Comparison of ENCODE assay signal across 15 cellular contexts in the genomic region with DNA sequence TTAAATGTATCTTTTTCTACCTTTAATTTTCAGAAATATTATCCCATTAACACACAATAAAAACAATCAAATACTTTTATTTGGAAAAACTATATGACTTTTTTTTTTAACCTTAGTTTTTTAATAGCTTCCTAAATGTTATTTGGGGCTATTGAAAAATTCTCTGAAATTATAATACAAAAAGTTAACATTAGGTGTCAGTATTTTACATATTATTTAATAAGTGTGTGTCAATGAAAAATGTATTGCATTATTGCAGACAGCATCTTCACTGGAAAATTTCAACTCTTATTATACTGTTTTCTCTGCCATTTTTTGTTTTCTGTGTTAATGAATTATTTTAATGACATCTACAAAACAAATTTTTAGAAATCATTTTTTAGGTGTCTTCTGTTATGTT. TPM values are rescaled to one million over a fixed set of nuclear protein-coding genes. Genes with fewer than 3 reads are reported as not detected.
"Had no signal": no experiment of that assay in that cellular context is flagged by ENCODE, and none has a peak within 500 bp of the region (broad histone marks: within the 10 kb centered on the region; RNA-seq: fewer than 3 reads in every experiment).

No MANE protein-coding gene starts in this region.

- DNase-seq: amygdala; gastrocnemius medialis; left ventricle myocardium superior; mesenchymal stem cell; sigmoid colon; stimulated activated CD4-positive, alpha-beta T cell treated with anti-CD3 and anti-CD28 coated beads, Interleukin-2, amount 100 ng/mL, for 48 hours; stimulated activated naive CD4-positive, alpha-beta T cell treated with Interleukin-2 at 50 U/mL for 16 hours; upper lobe of right lung had no signal

- H3K27ac Mint-ChIP-seq: activated naive CD4-positive, alpha-beta T cell treated with anti-CD3 and anti-CD28 coated beads, Interleukin-2, amount 50 U/mL, for 24 hours; nephron; T-helper 1 cell treated with Interleukin-12 subunit alpha and Interleukin-12 subunit beta and Interleukin-4 antibody, amounts not matched to agents 30 μg/mL and 1 μg/mL, for 36 hours had no signal

- H3K4me3 Mint-ChIP-seq: activated naive CD4-positive, alpha-beta T cell treated with anti-CD3 and anti-CD28 coated beads, Interleukin-2, amount 50 U/mL, for 24 hours; nephron; T-helper 1 cell treated with Interleukin-12 subunit alpha and Interleukin-12 subunit beta and Interleukin-4 antibody, amounts not matched to agents 30 μg/mL and 1 μg/mL, for 36 hours had no signal

- H3K9me3 ChIP-seq: gastrocnemius medialis, upper lobe of right lung had no signal

- H3K4me3 ChIP-seq: gastrocnemius medialis, sigmoid colon, suprapubic skin, upper lobe of right lung had no signal

- ATAC-seq: activated CD4-positive, CD25-positive, alpha-beta regulatory T cell treated with anti-CD3 and anti-CD28 coated beads, Interleukin-2, amount 50 U/mL, for 24 hours; gastrocnemius medialis; left ventricle myocardium superior; upper lobe of right lung had no signal

- FAIRE-seq: keratinocyte had no signal

- H3K9me3 Mint-ChIP-seq: activated naive CD4-positive, alpha-beta T cell treated with anti-CD3 and anti-CD28 coated beads, Interleukin-2, amount 50 U/mL, for 24 hours had no signal

- H3K27me3 ChIP-seq: gastrocnemius medialis, sigmoid colon, suprapubic skin, upper lobe of right lung had no signal

- H3K36me3 ChIP-seq: gastrocnemius medialis, sigmoid colon, suprapubic skin, upper lobe of right lung had no signal

- H3K27me3 Mint-ChIP-seq: activated naive CD4-positive, alpha-beta T cell treated with anti-CD3 and anti-CD28 coated beads, Interleukin-2, amount 50 U/mL, for 24 hours had no signal

- H3K27ac ChIP-seq: gastrocnemius medialis, sigmoid colon, suprapubic skin, upper lobe of right lung had no signal

- H3K4me1 Mint-ChIP-seq: activated naive CD4-positive, alpha-beta T cell treated with anti-CD3 and anti-CD28 coated beads, Interleukin-2, amount 50 U/mL, for 24 hours; nephron had no signal

- H3K4me1 ChIP-seq: gastrocnemius medialis, sigmoid colon, suprapubic skin, upper lobe of right lung had no signal

RNA-seq across cellular contexts. Expression of a gene that starts 51.1 kb away (rescaled TPM):
- total RNA-seq: pulmonary artery endothelial cell had no signal
- polyA plus RNA-seq: keratinocyte had no signal
